ENCODE assay signal across 15 cellular contexts in genomic region chr19:2574478-2574931, GRCh38.
DNase-seq lines count a peak whose midpoint lies in the region; ATAC-seq, FAIRE-seq and TF ChIP-seq lines count a peak whose summit lies in the region.
"Had no signal": no experiment of that assay in that cellular context is flagged by ENCODE, and none has a peak within 500 bp of the region (broad histone marks: within the 10 kb centered on the region; RNA-seq: fewer than 3 reads in every experiment).

No MANE protein-coding gene starts in this region.

- intact Hi-C loops in dendritic cell treated with granulocyte-macrophage colony-stimulating factor and Interleukin-4, amounts not matched to agents 40 ng/mL and 50 ng/mL, for 4 days (cut with micrococcal nuclease), result no loop called here
- intact Hi-C loops in posterior vena cava (cut with DNase I), result no loop called here

- DNase-seq in A549 (ENCODE audit: low read depth in 1 of 2, low spot score in 1 of 2) (no peak), AG04450 (ENCODE audit: low read depth, low spot score) (no peak), posterior vena cava (ENCODE audit: low spot score) (peak; percentile 37), NCI-H2029 (lab: John Stamatoyannopoulos, UW) (no peak), hippocampal formation (lab: John Stamatoyannopoulos, UW) (no peak)
- DNase-seq in activated CD4-positive, alpha-beta T cell treated with anti-CD3 and anti-CD28 coated beads for 1 hour, result no peak
- DNase-seq: DMS 273 treated with DMSO at 0.1 percent for 48 hours, HCEC 1CT, NCI-H1436, NCI-H2081, NCI-H510A treated with DMSO at 0.1 percent for 48 hours, SIG-M5 had no signal

- H3K27ac Mint-ChIP-seq in dendritic cell treated with granulocyte-macrophage colony-stimulating factor and Interleukin-4, amounts not matched to agents 40 ng/mL and 50 ng/mL, for 4 days, result peak overlapping the region; percentile 25

- TF ChIP-seq EP300 in A549 (IDR thresholded peaks at IDR 0.05), result no peak

- H3K27ac ChIP-seq in A549 (peak overlapping the region; percentile 96; a peak in 5 of 6 replicates), AG04450 (ENCODE audit: low read depth, low read length) (peak overlapping the region; percentile 2)
- H3K27ac ChIP-seq: BLaER1 had no signal

- H3K9me3 Mint-ChIP-seq in dendritic cell treated with granulocyte-macrophage colony-stimulating factor and Interleukin-4, amounts not matched to agents 40 ng/mL and 50 ng/mL, for 4 days, result peaks cover 16% of the 10 kb centered on the region

- no peak overlapping the region for H3K4me2 ChIP-seq in A549
- H3K4me2 ChIP-seq: BLaER1 had no signal

- peaks cover 18% of the 10 kb centered on the region for H3K4me1 Mint-ChIP-seq in dendritic cell treated with granulocyte-macrophage colony-stimulating factor and Interleukin-4, amounts not matched to agents 40 ng/mL and 50 ng/mL, for 4 days (ENCODE audit: low read depth)

- peaks cover 29% of the 10 kb centered on the region for H3K4me1 ChIP-seq in A549

- TF ChIP-seq CTCF in A549 (IDR thresholded peaks at IDR 0.05) (no peak), AG04450 (IDR thresholded peaks at IDR 0.05; ENCODE audit: low read depth, low read length) (no peak)

- H3K36me3 Mint-ChIP-seq in dendritic cell treated with granulocyte-macrophage colony-stimulating factor and Interleukin-4, amounts not matched to agents 40 ng/mL and 50 ng/mL, for 4 days (ENCODE audit: low read depth), result no peaks in the 10 kb centered on the region

- H3K9me3 ChIP-seq in A549 (no peaks in the 10 kb centered on the region), AG04450 (ENCODE audit: control insufficient read depth, insufficient read depth, low read length) (peaks cover 25% of the 10 kb centered on the region)

- H3K27me3 Mint-ChIP-seq in dendritic cell treated with granulocyte-macrophage colony-stimulating factor and Interleukin-4, amounts not matched to agents 40 ng/mL and 50 ng/mL, for 4 days, result peaks cover 28% of the 10 kb centered on the region

- H3K27me3 ChIP-seq in AG04450 (ENCODE audit: control insufficient read depth, insufficient read depth, low read length), result peaks cover 3% of the 10 kb centered on the region
- H3K27me3 ChIP-seq: BLaER1 had no signal

- CTCF ChIA-PET in A549 (lab: Yijun Ruan, JAX), result interaction anchor here (0.9 kb wide), 1 partner anchor 101 kb away, joined by 3 read pairs; no protein-coding TSS in a partner anchor
- CTCF ChIA-PET in AG04450 (lab: Charles Lee), result interaction anchor here (1.1 kb wide), 1 partner anchor 31 kb away, joined by 3 read pairs; no protein-coding TSS in a partner anchor

- no peak for TF ChIP-seq POLR2A in A549 (IDR thresholded peaks at IDR 0.05; ENCODE audit: low read length)

- POLR2A ChIA-PET in A549 (lab: Yijun Ruan, JAX) (no interaction called here), AG04450 (lab: Yijun Ruan, JAX) (interaction anchor here (0.7 to 1.0 kb wide), 3 partner anchors 34 to 98 kb away, joined by 3 read pairs; partner anchors contain the start of gene GADD45B)

- FAIRE-seq in A549 (lab: Jason Lieb, UNC), result no peak
- FAIRE-seq: RCC 7860 had no signal

- TF ChIP-seq RAD21 in A549 (conservative IDR thresholded peaks at IDR 0.05 in 1 of 2, IDR thresholded peaks at IDR 0.05 in 1 of 2), result no peak

- WGBS in A549 (ENCODE audit: missing lambda C conversion rate), result 84% methylated on average over 15 of the region's 15 CpGs

- no peak overlapping the region for H3K4me3 Mint-ChIP-seq in dendritic cell treated with granulocyte-macrophage colony-stimulating factor and Interleukin-4, amounts not matched to agents 40 ng/mL and 50 ng/mL, for 4 days

- no peak for ATAC-seq in A549

- H3K4me3 ChIP-seq in A549, result no peak overlapping the region
- H3K4me3 ChIP-seq in AG04450 (ENCODE audit: low read depth, low read length), result no peak overlapping the region
- H3K4me3 ChIP-seq: BLaER1 had no signal

TF ChIP-seq in A549, 52 proteins besides CTCF, POLR2A, EP300 and RAD21:
- TF ChIP-seq TFCP2L1 (CRISPR knock-in tag; IDR thresholded peaks at IDR 0.05), result no peak
- TF ChIP-seq SREBF2 (IDR thresholded peaks at IDR 0.05), result no peak
- TF ChIP-seq USF2 (IDR thresholded peaks at IDR 0.05), result no peak
- TF ChIP-seq JUNB (IDR thresholded peaks at IDR 0.05), result no peak
- TF ChIP-seq CHD2 (IDR thresholded peaks at IDR 0.05; ENCODE audit: low read length, partially characterized antibody), result no peak
- no peak for TF ChIP-seq RCOR1 (IDR thresholded peaks at IDR 0.05; ENCODE audit: low read depth, low read length)
- TF ChIP-seq PBX3 (IDR thresholded peaks at IDR 0.05), result no peak
- TF ChIP-seq, protein P1, sequence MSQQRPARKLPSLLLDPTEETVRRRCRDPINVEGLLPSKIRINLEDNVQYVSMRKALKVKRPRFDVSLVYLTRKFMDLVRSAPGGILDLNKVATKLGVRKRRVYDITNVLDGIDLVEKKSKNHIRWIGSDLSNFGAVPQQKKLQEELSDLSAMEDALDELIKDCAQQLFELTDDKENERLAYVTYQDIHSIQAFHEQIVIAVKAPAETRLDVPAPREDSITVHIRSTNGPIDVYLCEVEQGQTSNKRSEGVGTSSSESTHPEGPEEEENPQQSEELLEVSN (IDR thresholded peaks at IDR 0.05; ENCODE audit: borderline replicate concordance, low read depth), result no peak
- no peak for TF ChIP-seq ZFP36 (IDR thresholded peaks at IDR 0.05; ENCODE audit: borderline replicate concordance, partially characterized antibody)
- TF ChIP-seq, protein P2, sequence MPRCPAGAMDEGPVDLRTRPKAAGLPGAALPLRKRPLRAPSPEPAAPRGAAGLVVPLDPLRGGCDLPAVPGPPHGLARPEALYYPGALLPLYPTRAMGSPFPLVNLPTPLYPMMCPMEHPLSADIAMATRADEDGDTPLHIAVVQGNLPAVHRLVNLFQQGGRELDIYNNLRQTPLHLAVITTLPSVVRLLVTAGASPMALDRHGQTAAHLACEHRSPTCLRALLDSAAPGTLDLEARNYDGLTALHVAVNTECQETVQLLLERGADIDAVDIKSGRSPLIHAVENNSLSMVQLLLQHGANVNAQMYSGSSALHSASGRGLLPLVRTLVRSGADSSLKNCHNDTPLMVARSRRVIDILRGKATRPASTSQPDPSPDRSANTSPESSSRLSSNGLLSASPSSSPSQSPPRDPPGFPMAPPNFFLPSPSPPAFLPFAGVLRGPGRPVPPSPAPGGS (IDR thresholded peaks at IDR 0.05), result no peak
- no peak for TF ChIP-seq HOXB5 (CRISPR knock-in tag; IDR thresholded peaks at IDR 0.05)
- no peak for TF ChIP-seq FOSL2 (IDR thresholded peaks at IDR 0.05)
- TF ChIP-seq FOSL2 (CRISPR knock-in tag; IDR thresholded peaks at IDR 0.05), result no peak
